ENCODE assay signal across 11 cellular contexts in genomic region chr12:92070054-92070863, GRCh38.
A peak's percentile ranks its signal among the peaks of the same experiment; 100 is the strongest.
DNase-seq lines count a peak whose midpoint lies in the region; ATAC-seq and TF ChIP-seq lines count a peak whose summit lies in the region.
"Had no signal": no experiment of that assay in that cellular context is flagged by ENCODE, and none has a peak within 500 bp of the region (broad histone marks: within the 10 kb centered on the region; RNA-seq: fewer than 3 reads in every experiment).

No MANE protein-coding gene starts in this region.

- H4K20me1 ChIP-seq in hepatocyte (ENCODE audit: insufficient read depth, poor library complexity, severe bottlenecking), result no peaks in the 10 kb centered on the region

- H3K4me3 ChIP-seq in hepatocyte, result no peak overlapping the region
- no peak overlapping the region for H3K4me3 ChIP-seq in H7 (ENCODE audit: insufficient read depth, low read depth, low read length)

- no peaks in the 10 kb centered on the region for H3K27me3 Mint-ChIP-seq in stimulated activated memory B cell treated with anti-CD40 and anti-IgM and Interleukin-4, amounts not matched to agents 10 μg/mL and 1 μg/mL and 100 μg/mL, for 72 hours

- H3K79me2 ChIP-seq in hepatocyte, result no peaks in the 10 kb centered on the region

- TF ChIP-seq CTCF in hepatocyte (IDR thresholded peaks at IDR 0.05; ENCODE audit: poor library complexity), result peak; percentile 13

- H3K36me3 ChIP-seq in hepatocyte (replicated peaks; ENCODE audit: insufficient read depth, low read depth) (no peaks in the 10 kb centered on the region), H7 (replicated peaks; ENCODE audit: control insufficient read depth, insufficient read depth, low read length) (no peaks in the 10 kb centered on the region)

- peak; percentile 56 for ATAC-seq in GM19023 (IDR thresholded peaks at IDR 0.05; ENCODE audit: unreplicated experiment)
- peak; percentile 48 for ATAC-seq in HG03196 (IDR thresholded peaks at IDR 0.05; ENCODE audit: unreplicated experiment)
- ATAC-seq in stimulated activated memory B cell treated with anti-CD40 and anti-IgM and Interleukin-4, amounts not matched to agents 10 μg/mL and 1 μg/mL and 100 μg/mL, for 72 hours, result no peak
- ATAC-seq in HG03469 (IDR thresholded peaks at IDR 0.05; ENCODE audit: unreplicated experiment), result no peak

- no peaks in the 10 kb centered on the region for H3K9me3 ChIP-seq in hepatocyte (ENCODE audit: low read depth)

- WGBS in hepatocyte (ENCODE audit: low lambda C conversion rate, missing lambda C conversion rate), result 53% methylated on average over 8 of the region's 8 CpGs

- H2AFZ ChIP-seq in hepatocyte, result peak overlapping the region; percentile 3

- H3K9me3 Mint-ChIP-seq in stimulated activated memory B cell treated with anti-CD40 and anti-IgM and Interleukin-4, amounts not matched to agents 10 μg/mL and 1 μg/mL and 100 μg/mL, for 72 hours, result no peaks in the 10 kb centered on the region

- H3K27ac ChIP-seq in hepatocyte, result peak overlapping the region; percentile 81

- H3K4me1 Mint-ChIP-seq in stimulated activated memory B cell treated with anti-CD40 and anti-IgM and Interleukin-4, amounts not matched to agents 10 μg/mL and 1 μg/mL and 100 μg/mL, for 72 hours, result peaks cover 38% of the 10 kb centered on the region

- H3K36me3 Mint-ChIP-seq in stimulated activated memory B cell treated with anti-CD40 and anti-IgM and Interleukin-4, amounts not matched to agents 10 μg/mL and 1 μg/mL and 100 μg/mL, for 72 hours, result no peaks in the 10 kb centered on the region

- H3K9me2 ChIP-seq in hepatocyte (replicated peaks; ENCODE audit: insufficient read depth), result no peaks in the 10 kb centered on the region

- H3K4me2 ChIP-seq in hepatocyte, result peak overlapping the region; percentile 63

- no peaks in the 10 kb centered on the region for H3K27me3 ChIP-seq in hepatocyte
- no peaks in the 10 kb centered on the region for H3K27me3 ChIP-seq in H7 (ENCODE audit: control insufficient read depth, insufficient read depth, low read length)

- H3K4me1 ChIP-seq in hepatocyte (ENCODE audit: insufficient read depth), result peaks cover 14% of the 10 kb centered on the region

- peak overlapping the region; percentile 3 for H3K27ac Mint-ChIP-seq in stimulated activated memory B cell treated with anti-CD40 and anti-IgM and Interleukin-4, amounts not matched to agents 10 μg/mL and 1 μg/mL and 100 μg/mL, for 72 hours

- peak; percentile 78 for DNase-seq in hepatocyte (ENCODE audit: low spot score)
- no peak for DNase-seq in SKM-1 (lab: John Stamatoyannopoulos, UW; ENCODE audit: unreplicated experiment)
- no peak for DNase-seq in GM19238 (ENCODE audit: insufficient read length, low spot score)
- no peak for DNase-seq in H7
- DNase-seq: left cardiac atrium, NCI-H524 treated with DMSO at 0.1 percent for 48 hours, right cardiac atrium had no signal

- H3K4me3 Mint-ChIP-seq in stimulated activated memory B cell treated with anti-CD40 and anti-IgM and Interleukin-4, amounts not matched to agents 10 μg/mL and 1 μg/mL and 100 μg/mL, for 72 hours, result no peak overlapping the region

Comparison
In these comparisons a context has a peak if more than half of its experiments do, and no peak if none do; other contexts are left out.
1. ATAC-seq: peak in GM19023 (single experiment) and HG03196 (single experiment); none in stimulated activated memory B cell treated with anti-CD40 and anti-IgM and Interleukin-4, amounts not matched to agents 10 μg/mL and 1 μg/mL and 100 μg/mL, for 72 hours (single experiment) and HG03469 (single experiment).